In genomic region chr22:41642711-41643110, GRCh38 we compare ENCODE assay signal across 1 cellular context.
TF ChIP-seq lines count a peak whose summit lies in the region.

No MANE protein-coding gene starts in this region.

TF ChIP-seq in HCT116, 20 proteins besides CTCF, POLR2A, EP300 and RAD21 (continued from another document):
- TF ChIP-seq SP1 (IDR thresholded peaks at IDR 0.05; ENCODE audit: low read depth) (no peak), MAX (IDR thresholded peaks at IDR 0.05) (no peak), SIN3A (IDR thresholded peaks at IDR 0.05; ENCODE audit: low read depth) (no peak), SRF (IDR thresholded peaks at IDR 0.05; ENCODE audit: low read depth) (no peak), ZBTB33 (IDR thresholded peaks at IDR 0.05; ENCODE audit: extremely low read depth, insufficient replicate concordance, low read length) (no peak), CEBPB (IDR thresholded peaks at IDR 0.05; ENCODE audit: low read depth) (no peak), EGR1 (IDR thresholded peaks at IDR 0.05; ENCODE audit: low read depth) (no peak), ZNF274 (IDR thresholded peaks at IDR 0.05; ENCODE audit: low read depth, low read length) (no peak), FOSL1 (IDR thresholded peaks at IDR 0.05; ENCODE audit: low read depth) (no peak), EZH2 (IDR thresholded peaks at IDR 0.05) (no peak), ZFX (IDR thresholded peaks at IDR 0.05) (no peak)
TF ChIP-seq in HCT116: peak in this region for 0.
